9 cellular contexts compared by ENCODE assay signal in the genomic region with DNA sequence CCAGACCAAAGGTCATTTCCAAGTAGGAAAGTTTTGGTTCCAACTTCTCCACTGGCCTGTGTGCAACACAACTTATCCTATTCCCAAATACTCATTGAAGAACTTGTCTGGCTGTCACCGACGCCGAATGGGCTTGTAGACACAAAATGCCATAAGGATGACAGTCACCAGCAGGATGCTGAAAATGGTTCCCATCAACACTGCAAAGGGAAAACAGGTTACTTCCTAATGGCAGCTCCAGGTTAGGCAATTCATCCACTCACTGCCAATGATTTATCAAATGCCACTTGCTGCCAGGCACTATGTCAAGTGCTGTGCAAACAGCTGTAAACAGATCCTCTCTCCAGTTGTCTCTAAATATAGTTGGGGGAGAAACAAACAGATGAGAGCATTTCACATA. TPM values are rescaled to one million over a fixed set of nuclear protein-coding genes. Genes with fewer than 3 reads are reported as not detected.
DNase-seq lines count a peak whose midpoint lies in the region; TF ChIP-seq lines count a peak whose summit lies in the region.
"Had no signal": no experiment of that assay in that cellular context is flagged by ENCODE, and none has a peak within 500 bp of the region (broad histone marks: within the 10 kb centered on the region; RNA-seq: fewer than 3 reads in every experiment).

No MANE protein-coding gene starts in this region.

- H3K36me3 ChIP-seq in ascending aorta: peaks cover 0 to 21% of the 10 kb centered on the region in 2 donors

- H3K27me3 ChIP-seq in ascending aorta: no peaks in the 10 kb centered on the region

- H3K4me3 Mint-ChIP-seq in glutamatergic neuron (ENCODE audit: unreplicated experiment) (peak overlapping the region; percentile 44), progenitor cell of endocrine pancreas (ENCODE audit: low read depth) (no peak overlapping the region)

- intact Hi-C loops in ascending aorta (cut with DNase I): loop anchor here (5.0 kb wide), 1 partner anchor 1555 kb away; a partner anchor contains a TSS

- H3K9me3 ChIP-seq in ascending aorta: no peaks in the 10 kb centered on the region
- H3K9me3 ChIP-seq: mucosa of descending colon had no signal

- H3K36me3 Mint-ChIP-seq in glutamatergic neuron (ENCODE audit: unreplicated experiment): no peaks in the 10 kb centered on the region
- H3K36me3 Mint-ChIP-seq in progenitor cell of endocrine pancreas (ENCODE audit: insufficient read depth): peaks cover 16% of the 10 kb centered on the region

- H3K9me3 Mint-ChIP-seq in glutamatergic neuron (ENCODE audit: unreplicated experiment) (peaks cover 2% of the 10 kb centered on the region), progenitor cell of endocrine pancreas (ENCODE audit: low read depth) (no peaks in the 10 kb centered on the region)

- TF ChIP-seq CTCF in glutamatergic neuron (IDR thresholded peaks at IDR 0.05; ENCODE audit: partially characterized antibody, unreplicated experiment) (no peak), progenitor cell of endocrine pancreas (IDR thresholded peaks at IDR 0.05; ENCODE audit: unreplicated experiment) (no peak), ascending aorta (IDR thresholded peaks at IDR 0.05) (no peak)

- H3K27ac Mint-ChIP-seq in glutamatergic neuron (ENCODE audit: unreplicated experiment): peak overlapping the region; percentile 97
- H3K27ac Mint-ChIP-seq in progenitor cell of endocrine pancreas: peak overlapping the region; percentile 96

- H3K27me3 Mint-ChIP-seq in glutamatergic neuron (ENCODE audit: unreplicated experiment) (no peaks in the 10 kb centered on the region), progenitor cell of endocrine pancreas (no peaks in the 10 kb centered on the region)

- peak overlapping the region in 1 of 2 donors; percentile 41 for H3K27ac ChIP-seq in ascending aorta

- peaks cover 18% of the 10 kb centered on the region for H3K4me1 Mint-ChIP-seq in glutamatergic neuron (ENCODE audit: low read depth, unreplicated experiment)
- peaks cover 28% of the 10 kb centered on the region for H3K4me1 Mint-ChIP-seq in progenitor cell of endocrine pancreas (ENCODE audit: low read depth)

- DNase-seq in NCI-H2107 treated with DMSO at 0.1 percent for 48 hours (lab: John Stamatoyannopoulos, UW; ENCODE audit: unreplicated experiment): peak; percentile 49
- DNase-seq in NCI-H2107 (lab: John Stamatoyannopoulos, UW): no peak
- DNase-seq in NCI-H345 treated with DMSO at 0.1 percent for 48 hours (lab: John Stamatoyannopoulos, UW; ENCODE audit: unreplicated experiment): peak; percentile 87
- no peak for DNase-seq in glutamatergic neuron
- no peak for DNase-seq in progenitor cell of endocrine pancreas (ENCODE audit: low spot score, unreplicated experiment)
- no peak for DNase-seq in stimulated activated CD4-positive, alpha-beta T cell treated with anti-CD3 and anti-CD28 coated beads, Interleukin-4, amount 100 ng/mL, for 24 hours
- no peak for DNase-seq in SK-N-DZ (ENCODE audit: low spot score)
- DNase-seq in ascending aorta (ENCODE audit: low spot score in 2 of 2): no peak
- DNase-seq: mucosa of descending colon had no signal

- no peak overlapping the region for H3K4me3 ChIP-seq in ascending aorta
- H3K4me3 ChIP-seq: mucosa of descending colon had no signal

- H3K4me1 ChIP-seq in ascending aorta: peaks cover 6 to 20% of the 10 kb centered on the region in 2 donors

RNA-seq across cellular contexts. Expression of a gene that starts 6.1 kb away (rescaled TPM):
- total RNA-seq in glutamatergic neuron (ENCODE audit: unreplicated experiment) (43.3 TPM), progenitor cell of endocrine pancreas (29.3 and 31.6 TPM in 2 replicates), ascending aorta (0.96 TPM)
- 31.9 and 43.3 TPM in 2 replicates for polyA plus RNA-seq in SK-N-DZ (2014; cell fraction: cytosol; rRNA removed)
- 16.3 and 20.0 TPM in 2 replicates for polyA plus RNA-seq in SK-N-DZ (2014; cell fraction: nucleus; rRNA removed)

RNA-seq across cellular contexts. Expression of a gene that starts 43.0 kb away (rescaled TPM):
- 139 TPM for total RNA-seq in glutamatergic neuron (ENCODE audit: unreplicated experiment)
- total RNA-seq in progenitor cell of endocrine pancreas: 36.0 and 38.0 TPM in 2 replicates
- polyA plus RNA-seq in SK-N-DZ (2014; cell fraction: cytosol; rRNA removed): 40.7 and 64.8 TPM in 2 replicates
- 70.7 and 95.2 TPM in 2 replicates for polyA plus RNA-seq in SK-N-DZ (2014; cell fraction: nucleus; rRNA removed)
- 199 TPM for total RNA-seq in ascending aorta

RNA-seq across cellular contexts. Expression of a gene that starts 46.1 kb away (rescaled TPM):
- total RNA-seq in glutamatergic neuron (ENCODE audit: unreplicated experiment): 54.9 TPM
- 37.5 and 40.7 TPM in 2 replicates for total RNA-seq in progenitor cell of endocrine pancreas
- polyA plus RNA-seq in SK-N-DZ (2014; cell fraction: cytosol; rRNA removed): 11.4 and 14.0 TPM in 2 replicates
- 19.4 and 29.2 TPM in 2 replicates for polyA plus RNA-seq in SK-N-DZ (2014; cell fraction: nucleus; rRNA removed)
- 44.9 TPM for total RNA-seq in ascending aorta

Comparison
In these comparisons a context has a peak if more than half of its experiments do, and no peak if none do; other contexts are left out.
1. DNase-seq: peak in NCI-H2107 treated with DMSO at 0.1 percent for 48 hours (single experiment) and NCI-H345 treated with DMSO at 0.1 percent for 48 hours (single experiment); none in NCI-H2107 (single experiment), glutamatergic neuron (single experiment), progenitor cell of endocrine pancreas (single experiment), stimulated activated CD4-positive, alpha-beta T cell treated with anti-CD3 and anti-CD28 coated beads, Interleukin-4, amount 100 ng/mL, for 24 hours (single experiment), SK-N-DZ (single experiment) and ascending aorta (0 of 2).
2. RNA of a gene that starts 6.1 kb away (total RNA-seq): 43.3 TPM in glutamatergic neuron (single experiment) and 29.3 to 31.6 TPM in progenitor cell of endocrine pancreas; 0.96 TPM in ascending aorta (single experiment); every median in the first group is over 10 times any median in the second.